Comparison of ENCODE assay signal across 1 cellular context in the genomic region with DNA sequence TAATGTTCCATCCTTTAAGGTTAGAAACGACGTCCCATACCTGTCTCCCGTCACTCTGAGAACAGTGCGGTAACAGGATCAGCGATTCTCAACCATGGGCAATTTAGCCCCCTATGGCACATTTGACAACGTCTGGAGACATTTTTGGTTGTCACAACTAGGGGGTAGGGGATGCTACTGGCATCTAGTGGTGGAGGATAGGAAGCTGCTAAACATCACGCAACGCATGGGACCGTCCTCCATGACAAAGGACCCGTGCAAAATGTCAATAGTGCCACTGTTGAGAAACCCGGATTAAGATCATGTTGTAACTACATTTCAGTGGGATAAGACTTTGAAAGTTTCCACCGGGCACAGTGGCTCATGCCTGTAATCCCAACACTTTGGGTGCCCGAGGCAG.
TF ChIP-seq lines count a peak whose summit lies in the region.

No MANE protein-coding gene starts in this region.

TF ChIP-seq in GM12878, 131 proteins besides CTCF, POLR2A, EP300 and RAD21 (continued from another document):
- TF ChIP-seq JUND (IDR thresholded peaks at IDR 0.05; ENCODE audit: low read depth, low read length): no peak
- peak in 1 of 2 experiments; percentile 63; a peak in 1 of 4 replicates for TF ChIP-seq BHLHE40 (IDR thresholded peaks at IDR 0.05; ENCODE audit: borderline replicate concordance in 1 of 2, low read depth in 2 of 2, low read length in 1 of 2)
- TF ChIP-seq YY1 (IDR thresholded peaks at IDR 0.05; ENCODE audit: low read depth, low read length): peak; percentile 70
- no peak for TF ChIP-seq CBX5 (IDR thresholded peaks at IDR 0.05; ENCODE audit: low read depth)
- no peak for TF ChIP-seq CBX3 (IDR thresholded peaks at IDR 0.05; ENCODE audit: borderline replicate concordance, low read depth)
- TF ChIP-seq, protein P1, sequence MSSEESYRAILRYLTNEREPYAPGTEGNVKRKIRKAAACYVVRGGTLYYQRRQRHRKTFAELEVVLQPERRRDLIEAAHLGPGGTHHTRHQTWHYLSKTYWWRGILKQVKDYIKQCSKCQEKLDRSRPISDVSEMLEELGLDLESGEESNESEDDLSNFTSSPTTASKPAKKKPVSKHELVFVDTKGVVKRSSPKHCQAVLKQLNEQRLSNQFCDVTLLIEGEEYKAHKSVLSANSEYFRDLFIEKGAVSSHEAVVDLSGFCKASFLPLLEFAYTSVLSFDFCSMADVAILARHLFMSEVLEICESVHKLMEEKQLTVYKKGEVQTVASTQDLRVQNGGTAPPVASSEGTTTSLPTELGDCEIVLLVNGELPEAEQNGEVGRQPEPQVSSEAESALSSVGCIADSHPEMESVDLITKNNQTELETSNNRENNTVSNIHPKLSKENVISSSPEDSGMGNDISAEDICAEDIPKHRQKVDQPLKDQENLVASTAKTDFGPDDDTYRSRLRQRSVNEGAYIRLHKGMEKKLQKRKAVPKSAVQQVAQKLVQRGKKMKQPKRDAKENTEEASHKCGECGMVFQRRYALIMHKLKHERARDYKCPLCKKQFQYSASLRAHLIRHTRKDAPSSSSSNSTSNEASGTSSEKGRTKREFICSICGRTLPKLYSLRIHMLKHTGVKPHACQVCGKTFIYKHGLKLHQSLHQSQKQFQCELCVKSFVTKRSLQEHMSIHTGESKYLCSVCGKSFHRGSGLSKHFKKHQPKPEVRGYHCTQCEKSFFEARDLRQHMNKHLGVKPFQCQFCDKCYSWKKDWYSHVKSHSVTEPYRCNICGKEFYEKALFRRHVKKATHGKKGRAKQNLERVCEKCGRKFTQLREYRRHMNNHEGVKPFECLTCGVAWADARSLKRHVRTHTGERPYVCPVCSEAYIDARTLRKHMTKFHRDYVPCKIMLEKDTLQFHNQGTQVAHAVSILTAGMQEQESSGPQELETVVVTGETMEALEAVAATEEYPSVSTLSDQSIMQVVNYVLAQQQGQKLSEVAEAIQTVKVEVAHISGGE (CRISPR knock-in tag; IDR thresholded peaks at IDR 0.05): no peak
- no peak for TF ChIP-seq MYB (IDR thresholded peaks at IDR 0.05; ENCODE audit: borderline replicate concordance, low read depth, low read length)
- no peak for TF ChIP-seq RFX5 (IDR thresholded peaks at IDR 0.05; ENCODE audit: low read depth, low read length)
- TF ChIP-seq SMC3 (IDR thresholded peaks at IDR 0.05; ENCODE audit: borderline replicate concordance, low read length): peak; percentile 53; the same call in 1 of the 2 replicates
- TF ChIP-seq HCFC1 (IDR thresholded peaks at IDR 0.05; ENCODE audit: low read length): no peak
- TF ChIP-seq, protein P2, sequence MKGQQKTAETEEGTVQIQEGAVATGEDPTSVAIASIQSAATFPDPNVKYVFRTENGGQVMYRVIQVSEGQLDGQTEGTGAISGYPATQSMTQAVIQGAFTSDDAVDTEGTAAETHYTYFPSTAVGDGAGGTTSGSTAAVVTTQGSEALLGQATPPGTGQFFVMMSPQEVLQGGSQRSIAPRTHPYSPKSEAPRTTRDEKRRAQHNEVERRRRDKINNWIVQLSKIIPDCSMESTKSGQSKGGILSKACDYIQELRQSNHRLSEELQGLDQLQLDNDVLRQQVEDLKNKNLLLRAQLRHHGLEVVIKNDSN (IDR thresholded peaks at IDR 0.05; ENCODE audit: borderline replicate concordance, extremely low read length, insufficient read depth, low read depth, low read length): no peak
- TF ChIP-seq GATAD2B (conservative IDR thresholded peaks at IDR 0.05; ENCODE audit: low read depth): no peak
- TF ChIP-seq IKZF1 (conservative IDR thresholded peaks at IDR 0.05): no peak
- TF ChIP-seq, protein P3, sequence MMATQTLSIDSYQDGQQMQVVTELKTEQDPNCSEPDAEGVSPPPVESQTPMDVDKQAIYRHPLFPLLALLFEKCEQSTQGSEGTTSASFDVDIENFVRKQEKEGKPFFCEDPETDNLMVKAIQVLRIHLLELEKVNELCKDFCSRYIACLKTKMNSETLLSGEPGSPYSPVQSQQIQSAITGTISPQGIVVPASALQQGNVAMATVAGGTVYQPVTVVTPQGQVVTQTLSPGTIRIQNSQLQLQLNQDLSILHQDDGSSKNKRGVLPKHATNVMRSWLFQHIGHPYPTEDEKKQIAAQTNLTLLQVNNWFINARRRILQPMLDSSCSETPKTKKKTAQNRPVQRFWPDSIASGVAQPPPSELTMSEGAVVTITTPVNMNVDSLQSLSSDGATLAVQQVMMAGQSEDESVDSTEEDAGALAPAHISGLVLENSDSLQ (IDR thresholded peaks at IDR 0.05): no peak
- TF ChIP-seq SMARCA5 (IDR thresholded peaks at IDR 0.05): peak; percentile 61; the same call in 1 of the 2 replicates
- TF ChIP-seq ZSCAN29 (IDR thresholded peaks at IDR 0.05): no peak
